Comparison of ENCODE assay signal across 7 cellular contexts in the genomic region with DNA sequence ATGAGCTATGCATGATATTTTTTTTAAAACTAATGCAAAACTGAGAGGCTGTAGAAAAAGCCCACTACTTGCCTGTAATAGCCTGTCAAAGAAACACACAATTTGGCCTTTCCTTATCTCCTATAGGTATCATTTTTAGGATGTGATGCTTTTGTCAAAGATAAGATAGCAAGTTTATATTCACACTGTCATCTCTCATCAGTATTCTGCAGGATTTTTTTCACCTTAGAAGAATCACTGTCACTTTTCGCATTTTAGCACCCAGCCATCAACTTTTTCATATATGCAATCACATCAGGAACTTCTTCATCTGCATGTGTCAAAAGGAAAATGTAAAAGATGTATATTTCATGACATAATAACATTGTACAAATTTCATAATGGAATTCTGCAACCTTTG.
"Had no signal": no experiment of that assay in that cellular context is flagged by ENCODE, and none has a peak within 500 bp of the region (broad histone marks: within the 10 kb centered on the region; RNA-seq: fewer than 3 reads in every experiment).

No MANE protein-coding gene starts in this region.

- H3K9ac ChIP-seq: GM23248 had no signal

- H3K4me2 ChIP-seq: GM23338 had no signal

- H2AFZ ChIP-seq: GM23248, GM23338 had no signal

- H3K9me3 ChIP-seq: HAP-1 had no signal

- H3K27ac ChIP-seq: GM23248 had no signal

- DNase-seq: GM23248, GOT3, H7, H9, HFFc6 had no signal

- H3K4me3 ChIP-seq: GM23248, GM23338, HAP-1 had no signal

- H3K36me3 ChIP-seq: HAP-1 had no signal
